8 cellular contexts compared by ENCODE assay signal in genomic region chr6:158207452-158207788, GRCh38. TPM values are rescaled to one million over a fixed set of nuclear protein-coding genes. Genes with fewer than 3 reads are reported as not detected.
DNase-seq lines count a peak whose midpoint lies in the region; ATAC-seq, FAIRE-seq and TF ChIP-seq lines count a peak whose summit lies in the region.

No MANE protein-coding gene starts in this region.

- H3K79me2 ChIP-seq in endothelial cell of umbilical vein (ENCODE audit: control insufficient read depth, insufficient read depth, low read length) = no peaks in the 10 kb centered on the region

- H3K36me3 ChIP-seq in endothelial cell of umbilical vein (ENCODE audit: control insufficient read depth in 2 of 2, extremely low read depth in 1 of 2, insufficient read depth in 2 of 2, low read length in 2 of 2) (no peaks in the 10 kb centered on the region), body of pancreas (replicated peaks in 1 of 2; ENCODE audit: insufficient read depth in 1 of 2, low read depth in 2 of 2) (no peaks in the 10 kb centered on the region), aorta (ENCODE audit: control insufficient read depth in 1 of 2, insufficient read depth in 2 of 2, low read length in 1 of 2) (no peaks in the 10 kb centered on the region)

- no peaks in the 10 kb centered on the region for H3K9me3 ChIP-seq in endothelial cell of umbilical vein (replicated peaks; ENCODE audit: control insufficient read depth, insufficient read depth, low read length)
- H3K9me3 ChIP-seq in body of pancreas = no peaks in the 10 kb centered on the region
- no peaks in the 10 kb centered on the region for H3K9me3 ChIP-seq in aorta (ENCODE audit: control insufficient read depth, low read length)

- intact Hi-C loops in endothelial cell of umbilical vein (cut with micrococcal nuclease) = loop anchor here (1.0 kb wide), 1 partner anchor 39 kb away; the partner anchor contains the start of genes GTF2H5 and SERAC1
- intact Hi-C loops in body of pancreas (cut with DNase I) = no loop called here
- intact Hi-C loops in aorta (cut with DNase I) = no loop called here

- BruUV-seq in endothelial cell of umbilical vein (replicated peaks; lab: Mats Ljungman, UMichigan) = no TSS peak

- 61 to 75% methylated on average over 3 of the region's 3 CpGs for WGBS in body of pancreas, 2 donors
- WGBS in aorta, 2 donors = 70 to 77% methylated on average over 3 of the region's 3 CpGs

- ATAC-seq in GM21528 (IDR thresholded peaks at IDR 0.05; ENCODE audit: low FRiP score, unreplicated experiment) (peak; percentile 89), body of pancreas (no peak), aorta (ENCODE audit: low FRiP score) (no peak)

- CTCF ChIA-PET in endothelial cell of umbilical vein (lab: Charles Lee) = interaction anchor here (1.0 to 2.1 kb wide), 2 partner anchors 9 to 14 kb away, joined by 3 to 13 read pairs; no protein-coding TSS in a partner anchor

- POLR2A ChIA-PET in endothelial cell of umbilical vein (lab: Charles Lee) = no interaction called here

- no peaks in the 10 kb centered on the region for H3K9me1 ChIP-seq in endothelial cell of umbilical vein (replicated peaks; ENCODE audit: control insufficient read depth, extremely low read depth, insufficient read depth, low read length)

- DNase-seq in GM13977 (ENCODE audit: low spot score) (peak; percentile 79), HPDE6-E6E7 (ENCODE audit: extremely low spot score) (peak; percentile 49), endothelial cell of umbilical vein (ENCODE audit: low read depth, low spot score) (peak; percentile 87), NCI-H146 (lab: John Stamatoyannopoulos, UW) (no peak), body of pancreas (no peak), amygdala (lab: John Stamatoyannopoulos, UW) (no peak), aorta (no peak)

- H4K20me1 ChIP-seq in endothelial cell of umbilical vein (replicated peaks; ENCODE audit: control insufficient read depth, extremely low read depth, insufficient read depth, low read length) = no peaks in the 10 kb centered on the region

- peak; percentile 82 for FAIRE-seq in endothelial cell of umbilical vein (lab: Jason Lieb, UNC)

- H3K9ac ChIP-seq in endothelial cell of umbilical vein (replicated peaks; ENCODE audit: extremely low read depth, insufficient read depth, low read length) = peak overlapping the region; percentile 82

- H2AFZ ChIP-seq in endothelial cell of umbilical vein (ENCODE audit: low read depth, low read length) = peak overlapping the region; percentile 69

- no peak for TF ChIP-seq POLR2A in endothelial cell of umbilical vein (IDR thresholded peaks at IDR 0.05; ENCODE audit: low read depth, low read length)
- TF ChIP-seq POLR2A in body of pancreas (IDR thresholded peaks at IDR 0.05) = no peak

- peak overlapping the region; percentile 56 for H3K4me2 ChIP-seq in endothelial cell of umbilical vein (ENCODE audit: insufficient read depth, low read length)

- dilution Hi-C loops in endothelial cell of umbilical vein (cut with MboI; ENCODE audit: extremely low pct_ligation_motif_present, low sequenced_read_pairs) = no loop called here

- H3K4me3 ChIP-seq in endothelial cell of umbilical vein (replicated peaks in 1 of 3; ENCODE audit: insufficient read depth in 1 of 3, low read depth in 1 of 3, low read length in 3 of 3) = peak overlapping the region in 1 of 3 experiments; percentile 2
- no peak overlapping the region for H3K4me3 ChIP-seq in body of pancreas
- no peak overlapping the region for H3K4me3 ChIP-seq in aorta (ENCODE audit: low read length in 2 of 2)

- H3K27ac ChIP-seq in endothelial cell of umbilical vein (ENCODE audit: insufficient read depth, low read depth, low read length) (peak overlapping the region; percentile 96), body of pancreas (no peak overlapping the region), aorta (ENCODE audit: low read depth in 1 of 2, low read length in 2 of 2) (no peak overlapping the region)

- H3K4me1 ChIP-seq in endothelial cell of umbilical vein (ENCODE audit: control insufficient read depth, extremely low read depth, insufficient read depth, low read length) (peaks cover 26% of the 10 kb centered on the region), body of pancreas (peaks cover 12% of the 10 kb centered on the region), aorta (ENCODE audit: control insufficient read depth in 1 of 2, insufficient read depth in 2 of 2, low read length in 2 of 2) (no peaks in the 10 kb centered on the region)

- TF ChIP-seq CTCF in GM13977 (IDR thresholded peaks at IDR 0.05; ENCODE audit: extremely low read depth, insufficient read depth, missing control alignments) (no peak), endothelial cell of umbilical vein (IDR thresholded peaks at IDR 0.05; ENCODE audit: extremely low read depth in 1 of 2, insufficient read depth in 1 of 2, low read depth in 1 of 2, low read length in 2 of 2) (no peak), body of pancreas (IDR thresholded peaks at IDR 0.05) (no peak)

- in situ Hi-C loops in GM13977 (cut with MboI; ENCODE audit: low pct_unique_long_range_greater_than_20kb, low sequenced_read_pairs, unreplicated experiment) = loop anchor here (25.0 kb wide), 1 partner anchor 780 kb away; no protein-coding TSS in a partner anchor

- H3K27me3 ChIP-seq in endothelial cell of umbilical vein (ENCODE audit: control insufficient read depth in 2 of 2, insufficient read depth in 2 of 2, low read length in 2 of 2) = no peaks in the 10 kb centered on the region
- H3K27me3 ChIP-seq in body of pancreas = no peaks in the 10 kb centered on the region
- no peaks in the 10 kb centered on the region for H3K27me3 ChIP-seq in aorta (ENCODE audit: control insufficient read depth in 1 of 2, insufficient read depth in 2 of 2, low read length in 1 of 2)

TF ChIP-seq in endothelial cell of umbilical vein, 7 proteins besides CTCF, POLR2A, EP300 and RAD21:
- TF ChIP-seq EZH2 (IDR thresholded peaks at IDR 0.05; ENCODE audit: borderline replicate concordance, low read depth, low read length, severe bottlenecking) (no peak), MYC (IDR thresholded peaks at IDR 0.05; ENCODE audit: low read depth, low read length) (no peak), POLR2AphosphoS5 (IDR thresholded peaks at IDR 0.05; ENCODE audit: insufficient read depth, low read depth, low read length) (peak; percentile 52), FOS (IDR thresholded peaks at IDR 0.05; ENCODE audit: borderline replicate concordance, insufficient read depth, low read length) (peak; percentile 81), GATA2 (IDR thresholded peaks at IDR 0.05; ENCODE audit: insufficient read depth, insufficient read length, low read depth, low read length) (peak; percentile 54), JUN (IDR thresholded peaks at IDR 0.05; ENCODE audit: borderline replicate concordance, insufficient read depth, insufficient read length, low read depth) (peak; percentile 91), MAX (IDR thresholded peaks at IDR 0.05; ENCODE audit: insufficient read depth, insufficient read length) (no peak)

RNA-seq across cellular contexts. Expression of gene GTF2H5, which starts 39.3 kb away (rescaled TPM):
- total RNA-seq in endothelial cell of umbilical vein (17.5 and 18.4 TPM in 2 replicates), body of pancreas (1 to 10 TPM; 1.6 to 3.0 TPM), aorta (10 to 100 TPM; 15.9 to 20.1 TPM)
- polyA plus RNA-seq in endothelial cell of umbilical vein (5.5 and 8.3 TPM in 2 replicates), aorta (1 to 10 TPM; 8.5 to 9.9 TPM)
- 8.8 and 9.5 TPM in 2 replicates for polyA plus RNA-seq in endothelial cell of umbilical vein (2011; cell fraction: cytosol; rRNA removed)
- polyA plus RNA-seq in endothelial cell of umbilical vein (2011; cell fraction: nucleus; rRNA removed) = 3.4 and 3.7 TPM in 2 replicates
- 18.9 and 25.0 TPM in 2 replicates for polyA plus RNA-seq in endothelial cell of umbilical vein (2012)
- polyA minus RNA-seq in endothelial cell of umbilical vein = 1.1 and 2.0 TPM in 2 replicates
- 0.31 TPM for polyA minus RNA-seq in endothelial cell of umbilical vein (2011; cell fraction: cytosol; rRNA and poly(A)+ RNA removed)
- 0.43 and 0.67 TPM in 2 replicates for polyA minus RNA-seq in endothelial cell of umbilical vein (2011; cell fraction: nucleus; rRNA and poly(A)+ RNA removed)

RNA-seq across cellular contexts. Expression of gene SERAC1, which starts 39.4 kb away (rescaled TPM):
- total RNA-seq in endothelial cell of umbilical vein = 5.7 and 6.9 TPM in 2 replicates
- 4.1 and 4.9 TPM in 2 replicates for polyA plus RNA-seq in endothelial cell of umbilical vein
- 4.3 and 4.4 TPM in 2 replicates for polyA plus RNA-seq in endothelial cell of umbilical vein (2011; cell fraction: cytosol; rRNA removed)
- polyA plus RNA-seq in endothelial cell of umbilical vein (2011; cell fraction: nucleus; rRNA removed) = 8.4 and 9.5 TPM in 2 replicates
- polyA plus RNA-seq in endothelial cell of umbilical vein (2012) = 5.9 and 7.5 TPM in 2 replicates
- 7.5 and 8.6 TPM in 2 replicates for polyA minus RNA-seq in endothelial cell of umbilical vein
- polyA minus RNA-seq in endothelial cell of umbilical vein (2011; cell fraction: cytosol; rRNA and poly(A)+ RNA removed) = 1.0 TPM
- polyA minus RNA-seq in endothelial cell of umbilical vein (2011; cell fraction: nucleus; rRNA and poly(A)+ RNA removed) = 7.7 and 9.5 TPM in 2 replicates
- 10 to 100 TPM; 10.5 to 14.8 TPM for total RNA-seq in body of pancreas
- 10 to 100 TPM; 10.9 to 13.1 TPM for total RNA-seq in aorta
- polyA plus RNA-seq in aorta = 1 to 10 TPM; 5.6 to 6.4 TPM

Comparison
In these comparisons a context has a peak if more than half of its experiments do, and no peak if none do; other contexts are left out.
1. DNase-seq: peak in GM13977 (single experiment), HPDE6-E6E7 (single experiment) and endothelial cell of umbilical vein (single experiment); none in NCI-H146 (single experiment), body of pancreas (0 of 4), amygdala (0 of 56) and aorta (0 of 2).